9 cellular contexts compared by ENCODE assay signal in the genomic region with DNA sequence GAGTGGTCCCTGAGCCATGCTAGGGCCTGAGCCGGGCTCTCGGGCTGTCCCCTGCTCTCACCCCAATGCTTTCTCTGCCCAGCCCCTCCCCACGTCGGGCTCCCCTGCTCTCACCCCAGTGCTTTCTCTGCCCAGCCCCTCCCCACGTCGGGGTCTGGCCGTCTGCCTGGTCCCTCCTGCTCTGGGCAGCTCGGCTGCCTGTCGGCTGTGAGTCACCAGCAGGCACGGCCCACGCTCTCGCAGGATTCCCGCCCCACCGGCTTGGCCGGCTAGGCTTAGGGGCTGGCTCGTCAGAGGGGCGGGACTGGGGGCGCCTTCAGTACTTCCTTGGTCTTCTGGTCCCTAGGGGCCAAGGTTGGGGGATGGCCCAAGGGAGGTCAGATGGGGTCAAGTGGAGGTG. TPM values are rescaled to one million over a fixed set of nuclear protein-coding genes. Genes with fewer than 3 reads are reported as not detected.
DNase-seq lines count a peak whose midpoint lies in the region; ATAC-seq lines count a peak whose summit lies in the region.
"Had no signal": no experiment of that assay in that cellular context is flagged by ENCODE, and none has a peak within 500 bp of the region (broad histone marks: within the 10 kb centered on the region; RNA-seq: fewer than 3 reads in every experiment).

No MANE protein-coding gene starts in this region.

- no peaks in the 10 kb centered on the region for H3K27me3 ChIP-seq in adipocyte (replicated peaks; ENCODE audit: control insufficient read depth, insufficient read depth, low read length)

- H3K27me3 Mint-ChIP-seq in activated naive CD8-positive, alpha-beta T cell treated with anti-CD3 and anti-CD28 coated beads for 36 hours: peaks cover 28% of the 10 kb centered on the region

- no peak overlapping the region for H3K27ac Mint-ChIP-seq in activated naive CD8-positive, alpha-beta T cell treated with anti-CD3 and anti-CD28 coated beads for 36 hours

- no peak for ATAC-seq in GM21723 (IDR thresholded peaks at IDR 0.05; ENCODE audit: unreplicated experiment)
- no peak for ATAC-seq in HG02763 (IDR thresholded peaks at IDR 0.05; ENCODE audit: unreplicated experiment)

- peaks cover 24% of the 10 kb centered on the region for H3K4me1 ChIP-seq in adipocyte (ENCODE audit: control insufficient read depth, insufficient read depth, low read length)

- no peaks in the 10 kb centered on the region for H3K4me1 Mint-ChIP-seq in activated naive CD8-positive, alpha-beta T cell treated with anti-CD3 and anti-CD28 coated beads for 36 hours

- no peak overlapping the region for H3K4me3 ChIP-seq in adipocyte (ENCODE audit: low read length)

- peaks cover 2% of the 10 kb centered on the region for H3K9me3 Mint-ChIP-seq in activated naive CD8-positive, alpha-beta T cell treated with anti-CD3 and anti-CD28 coated beads for 36 hours

- H3K4me3 Mint-ChIP-seq in activated naive CD8-positive, alpha-beta T cell treated with anti-CD3 and anti-CD28 coated beads for 36 hours: no peak overlapping the region

- H3K36me3 ChIP-seq in adipocyte (ENCODE audit: control insufficient read depth, insufficient read depth, low read length, severe bottlenecking): peaks cover 19% of the 10 kb centered on the region

- peak; percentile 78 for DNase-seq in EH (ENCODE audit: low read depth)
- peak; percentile 85 for DNase-seq in adipocyte (ENCODE audit: low read depth)
- peak; percentile 79 for DNase-seq in globus pallidus (ENCODE audit: low spot score)
- peak; percentile 61 for DNase-seq in pons (ENCODE audit: low spot score)
- no peak for DNase-seq in activated naive CD4-positive, alpha-beta T cell treated with anti-CD3 and anti-CD28 coated beads, Interleukin-2, amount 50 U/mL, for 16 hours
- no peak for DNase-seq in activated naive CD8-positive, alpha-beta T cell treated with anti-CD3 and anti-CD28 coated beads for 36 hours

- H3K9me3 ChIP-seq in adipocyte (ENCODE audit: control insufficient read depth, low read length): peaks cover 10% of the 10 kb centered on the region

- H3K9ac ChIP-seq in adipocyte (ENCODE audit: low read length): no peak overlapping the region

- no peaks in the 10 kb centered on the region for H3K36me3 Mint-ChIP-seq in activated naive CD8-positive, alpha-beta T cell treated with anti-CD3 and anti-CD28 coated beads for 36 hours

RNA-seq across cellular contexts. Expression of a gene that starts 3.3 kb away (rescaled TPM):
- under 1 TPM in 1 of 2 experiments, not detected in 1; 0.08 TPM for total RNA-seq in activated naive CD8-positive, alpha-beta T cell treated with anti-CD3 and anti-CD28 coated beads for 36 hours
- total RNA-seq: OCI-LY7 had no signal

RNA-seq across cellular contexts. Expression of a gene that starts 53.4 kb away (rescaled TPM):
- 10 to 100 TPM; 86.2 to 87.7 TPM for total RNA-seq in activated naive CD8-positive, alpha-beta T cell treated with anti-CD3 and anti-CD28 coated beads for 36 hours

Comparison
In these comparisons a context has a peak if more than half of its experiments do, and no peak if none do; other contexts are left out.
1. DNase-seq: peak in EH (single experiment), adipocyte (single experiment), globus pallidus (single experiment) and pons (single experiment); none in activated naive CD4-positive, alpha-beta T cell treated with anti-CD3 and anti-CD28 coated beads, Interleukin-2, amount 50 U/mL, for 16 hours (single experiment) and activated naive CD8-positive, alpha-beta T cell treated with anti-CD3 and anti-CD28 coated beads for 36 hours (single experiment).